In genomic region chr5:139762624-139763170, GRCh38 we compare ENCODE assay signal across 2 cellular contexts.
TF ChIP-seq lines count a peak whose summit lies in the region.

No MANE protein-coding gene starts in this region.

TF ChIP-seq in SK-N-SH, 30 proteins besides CTCF, POLR2A, EP300 and RAD21 (continued from another document):
- no peak for TF ChIP-seq USF2 (IDR thresholded peaks at IDR 0.05; ENCODE audit: borderline replicate concordance, low read depth, low read length)
- TF ChIP-seq SIN3A (IDR thresholded peaks at IDR 0.05; ENCODE audit: borderline replicate concordance, low read depth, low read length) = no peak
- no peak for TF ChIP-seq MAX (IDR thresholded peaks at IDR 0.05; ENCODE audit: low read depth)
- no peak for TF ChIP-seq TAF1 (IDR thresholded peaks at IDR 0.05; ENCODE audit: borderline replicate concordance, low read depth, low read length)
- TF ChIP-seq TEAD4 (IDR thresholded peaks at IDR 0.05; ENCODE audit: borderline replicate concordance, insufficient read depth) = no peak
TF ChIP-seq in SK-N-SH: peak in this region for 0.

TF ChIP-seq in SK-N-SH treated with all-trans-retinoic acid at 6 μM for 48 hours, 23 proteins besides CTCF, POLR2A, EP300 and RAD21 (continued from another document):
- no peak for TF ChIP-seq PATZ1 (CRISPR knock-in tag; IDR thresholded peaks at IDR 0.05; ENCODE audit: borderline replicate concordance)
- TF ChIP-seq ESRRG (CRISPR knock-in tag; IDR thresholded peaks at IDR 0.05) = no peak
- no peak for TF ChIP-seq ISL1 (CRISPR knock-in tag; IDR thresholded peaks at IDR 0.05)
